15 cellular contexts compared by ENCODE assay signal in genomic region chr3:136957751-136958288, GRCh38. TPM values are rescaled to one million over a fixed set of nuclear protein-coding genes. Genes with fewer than 3 reads are reported as not detected.
DNase-seq lines count a peak whose midpoint lies in the region; ATAC-seq and TF ChIP-seq lines count a peak whose summit lies in the region.
"Had no signal": no experiment of that assay in that cellular context is flagged by ENCODE, and none has a peak within 500 bp of the region (broad histone marks: within the 10 kb centered on the region; RNA-seq: fewer than 3 reads in every experiment).

TSS of gene IL20RB (plus strand) at chr3:136957983. CDS start at chr3:136958114, 131 bp downstream.

- no peak within 1 kb of the TSS for H3K4me3 Mint-ChIP-seq in HFFc6
- H3K4me3 Mint-ChIP-seq: CD4-positive, CD25-positive, alpha-beta regulatory T cell; stimulated activated naive CD8-positive, alpha-beta T cell treated with anti-CD3 and anti-CD28 coated beads, Interleukin-15, amount 100 ng/mL, for 72 hours had no signal

- H3K9ac ChIP-seq in mammary epithelial cell (ENCODE audit: insufficient read depth, low read length): peak within 1 kb of the TSS; percentile 46
- H3K9ac ChIP-seq: parathyroid adenoma had no signal

- no peaks in the 10 kb centered on the region for H3K9me3 ChIP-seq in mammary epithelial cell (replicated peaks; ENCODE audit: insufficient read depth, low read length)
- H3K9me3 ChIP-seq: esophagus muscularis mucosa had no signal

- DNase-seq in AG08395 (ENCODE audit: low spot score) (peak; percentile 58), HFFc6 (peak; percentile 16), mammary epithelial cell (peak; percentile 85), iris pigment epithelial cell (ENCODE audit: low read depth) (peak; percentile 29), HuH-7 (ENCODE audit: low spot score) (no peak), KG1 (lab: John Stamatoyannopoulos, UW) (no peak), NCI-H510A (lab: John Stamatoyannopoulos, UW) (no peak)
- DNase-seq: CD4-positive, CD25-positive, alpha-beta regulatory T cell; NK-92 treated with Interleukin-12 subunit alpha and Interleukin-12 subunit beta, amount 100 ng/mL, for 24 hours; stimulated activated naive CD8-positive, alpha-beta T cell treated with anti-CD3 and anti-CD28 coated beads, Interleukin-15, amount 100 ng/mL, for 72 hours; T-helper 2 cell had no signal

- in situ Hi-C loops in mammary epithelial cell (cut with MboI; ENCODE audit: low sequenced_read_pairs in 2 of 2): no loop called here

- peak within 1 kb of the TSS; percentile 10 for H2AFZ ChIP-seq in mammary epithelial cell (ENCODE audit: low read depth, low read length)
- H2AFZ ChIP-seq: parathyroid adenoma had no signal

- no peaks in the 10 kb centered on the region for H3K9me3 Mint-ChIP-seq in HFFc6
- H3K9me3 Mint-ChIP-seq: stimulated activated naive CD8-positive, alpha-beta T cell treated with anti-CD3 and anti-CD28 coated beads, Interleukin-15, amount 100 ng/mL, for 72 hours had no signal

- BruUV-seq in mammary epithelial cell (replicated peaks; lab: Mats Ljungman, UMichigan): no TSS peak

- intact Hi-C loops in mammary epithelial cell (cut with micrococcal nuclease): loop anchor here (5.0 kb wide), 2 partner anchors 34 to 96 kb away; partner anchors contain the start of gene NCK1

- H3K36me3 Mint-ChIP-seq in HFFc6 (ENCODE audit: low read depth): peaks cover 9% of the 10 kb centered on the region; the same call in 1 of the 2 replicates

- no peak for TF ChIP-seq CTCF in HFFc6 (IDR thresholded peaks at IDR 0.05)
- TF ChIP-seq CTCF in mammary epithelial cell (conservative IDR thresholded peaks at IDR 0.05 in 1 of 2, IDR thresholded peaks at IDR 0.05 in 1 of 2; ENCODE audit: extremely low read depth in 1 of 2, insufficient read depth in 1 of 2, low read depth in 1 of 2, low read length in 2 of 2): no peak

- 38% methylated on average over 7 of the region's 7 CpGs for WGBS in mammary epithelial cell (ENCODE audit: low coverage, missing lambda C conversion rate)

- peak within 1 kb of the TSS; percentile 86 for H3K27ac ChIP-seq in mammary epithelial cell (ENCODE audit: insufficient read depth, low read depth, low read length)
- H3K27ac ChIP-seq: esophagus muscularis mucosa, parathyroid adenoma had no signal

- peak within 1 kb of the TSS; percentile 78 for H3K4me2 ChIP-seq in mammary epithelial cell (ENCODE audit: insufficient read depth, low read depth, low read length)

- H3K27me3 Mint-ChIP-seq in HFFc6 (ENCODE audit: insufficient read depth): no peaks in the 10 kb centered on the region; the same call in 1 of the 2 replicates
- H3K27me3 Mint-ChIP-seq: CD4-positive, CD25-positive, alpha-beta regulatory T cell; stimulated activated naive CD8-positive, alpha-beta T cell treated with anti-CD3 and anti-CD28 coated beads, Interleukin-15, amount 100 ng/mL, for 72 hours had no signal

- peaks cover 90% of the 10 kb centered on the region for H3K4me1 Mint-ChIP-seq in HFFc6 (ENCODE audit: low read depth)

- H3K79me2 ChIP-seq in mammary epithelial cell (ENCODE audit: insufficient read depth, low read length): peaks cover 31% of the 10 kb centered on the region
- H3K79me2 ChIP-seq: parathyroid adenoma had no signal

- peaks cover 73% of the 10 kb centered on the region for H3K4me1 ChIP-seq in mammary epithelial cell (ENCODE audit: insufficient read depth, low read length)
- H3K4me1 ChIP-seq: parathyroid adenoma had no signal

- dilution Hi-C loops in mammary epithelial cell (cut with HindIII; ENCODE audit: low sequenced_read_pairs): loop anchor here (5.0 kb wide), 1 partner anchor 34 kb away; no protein-coding TSS in a partner anchor

- H3K27ac Mint-ChIP-seq in HFFc6: peak within 1 kb of the TSS; percentile 77

- H3K27me3 ChIP-seq in mammary epithelial cell (ENCODE audit: insufficient read depth, low read length): no peaks in the 10 kb centered on the region
- H3K27me3 ChIP-seq: esophagus muscularis mucosa had no signal

- H3K4me3 ChIP-seq in mammary epithelial cell (replicated peaks in 1 of 3; ENCODE audit: insufficient read depth in 1 of 3, low read depth in 2 of 3, low read length in 3 of 3): peak within 1 kb of the TSS; percentile 51 to 69 (median 56)
- H3K4me3 ChIP-seq: esophagus muscularis mucosa, lung had no signal

- ATAC-seq in HG02884 (IDR thresholded peaks at IDR 0.05; ENCODE audit: unreplicated experiment): no peak
- ATAC-seq: stimulated activated naive CD8-positive, alpha-beta T cell treated with anti-CD3 and anti-CD28 coated beads, Interleukin-15, amount 100 ng/mL, for 72 hours had no signal

- CTCF ChIA-PET in mammary epithelial cell (lab: Charles Lee; ENCODE audit: low non-redundant PET): interaction anchor here (0.6 kb wide), 1 partner anchor 1866 kb away, joined by 4 read pairs; no protein-coding TSS in a partner anchor

- peaks cover 5% of the 10 kb centered on the region for H3K36me3 ChIP-seq in mammary epithelial cell (ENCODE audit: insufficient read depth, low read length)
- H3K36me3 ChIP-seq: esophagus muscularis mucosa had no signal

- no peaks in the 10 kb centered on the region for H4K20me1 ChIP-seq in mammary epithelial cell (ENCODE audit: insufficient read depth, low read length)

RNA-seq across cellular contexts. Expression of gene IL20RB, which starts in this region (rescaled TPM):
- 1 to 10 TPM in 1 of 6 experiments, under 1 TPM in 5; 0.51 to 1.5 (median 0.82) TPM for total RNA-seq in HFFc6 (2021; fragmentation: NEBNext Ultra II Directional; extraction: Animal tissue kit (Norgen Biotek cat#: 25700))
- 10 to 100 TPM; 12.7 to 38.3 TPM for total RNA-seq in mammary epithelial cell
- 92.0 TPM for polyA plus RNA-seq in mammary epithelial cell
- 68.1 TPM for polyA minus RNA-seq in mammary epithelial cell

Comparison
In these comparisons a context has a peak if more than half of its experiments do, and no peak if none do; other contexts are left out.
1. RNA of gene IL20RB (total RNA-seq): 12.7 to 38.3 TPM in mammary epithelial cell; 0.51 to 1.5 TPM in HFFc6; every median in the first group is over 4 times any median in the second.
2. DNase-seq: peak in AG08395 (single experiment), HFFc6 (single experiment), mammary epithelial cell (single experiment) and iris pigment epithelial cell (single experiment); none in HuH-7 (single experiment), KG1 (single experiment) and NCI-H510A (single experiment).